In the genomic region with DNA sequence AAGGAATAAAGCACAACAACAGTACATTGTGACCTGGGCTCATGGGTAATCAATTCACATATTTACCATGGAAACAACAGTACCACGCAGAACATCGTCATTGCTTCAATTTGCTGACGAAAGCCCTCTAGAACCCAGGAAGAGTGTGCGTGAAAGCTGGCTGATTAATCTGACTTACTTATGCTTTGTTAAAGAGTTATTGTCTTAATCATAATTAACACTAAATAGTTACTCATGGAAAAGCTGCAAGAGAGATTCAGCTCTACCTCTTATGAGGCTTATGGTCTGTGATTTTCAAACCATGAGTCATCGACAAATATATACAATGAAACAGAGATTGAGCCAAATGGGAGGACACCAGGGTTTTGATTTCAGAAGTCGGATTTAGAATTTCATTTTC, we compare ENCODE assay signal across 21 cellular contexts.
DNase-seq lines count a peak whose midpoint lies in the region; ATAC-seq and TF ChIP-seq lines count a peak whose summit lies in the region.
"Had no signal": no experiment of that assay in that cellular context is flagged by ENCODE, and none has a peak within 500 bp of the region (broad histone marks: within the 10 kb centered on the region; RNA-seq: fewer than 3 reads in every experiment).

No MANE protein-coding gene starts in this region.

- no peak overlapping the region for H2AFZ ChIP-seq in mesenchymal stem cell (ENCODE audit: low read depth, low read length)

- no peak overlapping the region for H2AK5ac ChIP-seq in mesenchymal stem cell (ENCODE audit: low read length, severe bottlenecking)

- no peak overlapping the region for H2BK5ac ChIP-seq in mesenchymal stem cell (ENCODE audit: low read depth, low read length, poor library complexity, severe bottlenecking)

- no peak overlapping the region for H3K4me3 ChIP-seq in mesenchymal stem cell (ENCODE audit: insufficient read depth in 1 of 2, low read depth in 1 of 2, low read length in 2 of 2)
- no peak overlapping the region for H3K4me3 ChIP-seq in heart right ventricle
- H3K4me3 ChIP-seq: tibial artery had no signal

- no peak overlapping the region for H3K4me2 ChIP-seq in mesenchymal stem cell (ENCODE audit: low read length, poor library complexity, severe bottlenecking)

- no peak overlapping the region for H3K14ac ChIP-seq in mesenchymal stem cell (ENCODE audit: low read length in 2 of 2)

- H3K4me1 ChIP-seq in mesenchymal stem cell (ENCODE audit: control insufficient read depth, insufficient read depth, low read depth, low read length) (peaks cover 3% of the 10 kb centered on the region), heart right ventricle (peaks cover 0 to 5% (median 0%) of the 10 kb centered on the region in 9 donors)
- H3K4me1 ChIP-seq: Caco-2, tibial artery had no signal

- no peak overlapping the region for H3K23ac ChIP-seq in mesenchymal stem cell (ENCODE audit: low read length in 2 of 2)

- no peak overlapping the region for H3K27ac ChIP-seq in mesenchymal stem cell (ENCODE audit: low read length, poor library complexity, severe bottlenecking)
- no peak overlapping the region for H3K27ac ChIP-seq in heart right ventricle
- H3K27ac ChIP-seq: tibial artery had no signal

- DNase-seq in H4 (ENCODE audit: low spot score) = peak; percentile 36
- peak; percentile 74 for DNase-seq in NCI-H1105 (lab: John Stamatoyannopoulos, UW)
- peak; percentile 31 for DNase-seq in SW480 (ENCODE audit: low spot score)
- peak; percentile 85 for DNase-seq in mesenchymal stem cell
- DNase-seq in HEK293T (ENCODE audit: extremely low spot score) = no peak
- no peak for DNase-seq in heart right ventricle
- DNase-seq: activated CD4-positive, alpha-beta T cell treated with anti-CD3 and anti-CD28 coated beads for 48 hours; activated CD8-positive, alpha-beta memory T cell treated with anti-CD3 and anti-CD28 coated beads, Interleukin-2, amount 50 U/mL, for 4 hours; activated effector memory CD4-positive, alpha-beta T cell treated with Interleukin-2 at 50 U/mL for 16 hours; activated naive CD8-positive, alpha-beta T cell treated with anti-CD3 and anti-CD28 coated beads, Interleukin-2, amount 50 U/mL, for 24 hours; Caco-2; central memory CD4-positive, alpha-beta T cell; effector CD4-positive, alpha-beta T cell; KG1; NCI-H345; Right ventricle myocardium superior; stimulated activated naive CD4-positive, alpha-beta T cell treated with Interleukin-2 at 50 U/mL for 16 hours; T-helper 1 cell; tibial artery had no signal

- H3K9ac ChIP-seq in mesenchymal stem cell (ENCODE audit: low read length) = no peak overlapping the region

- ATAC-seq in HG03565 (IDR thresholded peaks at IDR 0.05; ENCODE audit: unreplicated experiment) (no peak), heart right ventricle (no peak)
- ATAC-seq: activated naive CD8-positive, alpha-beta T cell treated with anti-CD3 and anti-CD28 coated beads, Interleukin-2, amount 50 U/mL, for 24 hours; left lobe of liver had no signal

- TF ChIP-seq CTCF in heart right ventricle (IDR thresholded peaks at IDR 0.05) = no peak

- CTCF ChIA-PET in HEK293T (lab: Yijun Ruan, JAX) = no interaction called here

- H3K36me3 ChIP-seq in mesenchymal stem cell (ENCODE audit: control insufficient read depth in 1 of 2, insufficient read depth in 2 of 2, low read depth in 1 of 2, low read length in 2 of 2) (no peaks in the 10 kb centered on the region), heart right ventricle (no peaks in the 10 kb centered on the region)
- H3K36me3 ChIP-seq: tibial artery had no signal

- no peak overlapping the region for H3K4ac ChIP-seq in mesenchymal stem cell (ENCODE audit: low read depth in 1 of 2, low read length in 2 of 2)

- no peak overlapping the region for H2BK15ac ChIP-seq in mesenchymal stem cell (ENCODE audit: low read depth, poor library complexity, severe bottlenecking)

- H3K79me1 ChIP-seq in mesenchymal stem cell (replicated peaks; ENCODE audit: low read length, poor library complexity, severe bottlenecking) = no peaks in the 10 kb centered on the region

- no peak overlapping the region for H3K18ac ChIP-seq in mesenchymal stem cell (ENCODE audit: low read depth in 1 of 2, low read length in 2 of 2)

- H3K27me3 ChIP-seq in mesenchymal stem cell (ENCODE audit: control insufficient read depth in 1 of 2, insufficient read depth in 1 of 2, low read length in 2 of 2) (no peaks in the 10 kb centered on the region), heart right ventricle (no peaks in the 10 kb centered on the region)
- H3K27me3 ChIP-seq: tibial artery had no signal

- no peak overlapping the region for H2BK120ac ChIP-seq in mesenchymal stem cell (ENCODE audit: low read depth, low read length)

- H4K8ac ChIP-seq in mesenchymal stem cell (ENCODE audit: low read length) = no peak overlapping the region

- POLR2A ChIA-PET in HEK293T (lab: Yijun Ruan, JAX) = no interaction called here

- no peak overlapping the region for H2BK12ac ChIP-seq in mesenchymal stem cell (ENCODE audit: low read length in 2 of 2)

- intact Hi-C loops in heart right ventricle (cut with DNase I) = no loop called here

- H3K9me3 ChIP-seq in mesenchymal stem cell (ENCODE audit: control insufficient read depth, low read length) = no peaks in the 10 kb centered on the region
- H3K9me3 ChIP-seq in heart right ventricle = no peaks in the 10 kb centered on the region
- H3K9me3 ChIP-seq: Caco-2, tibial artery had no signal

- no CpG with 5 or more reads among the region's 6 CpGs for WGBS in mesenchymal stem cell
- 94 to 96% methylated on average over 6 of the region's 6 CpGs for WGBS in heart right ventricle, 2 donors

- H4K91ac ChIP-seq in mesenchymal stem cell (ENCODE audit: low read length) = no peak overlapping the region

TF ChIP-seq in HEK293T, 16 proteins besides CTCF, POLR2A, EP300 and RAD21:
- no peak for TF ChIP-seq BHLHE40 (IDR thresholded peaks at IDR 0.05; ENCODE audit: borderline replicate concordance)
- no peak for TF ChIP-seq ZNF384 (IDR thresholded peaks at IDR 0.05)
- TF ChIP-seq LEF1 (IDR thresholded peaks at IDR 0.05; ENCODE audit: borderline replicate concordance) = no peak
- no peak for TF ChIP-seq HDGF (IDR thresholded peaks at IDR 0.05; ENCODE audit: borderline replicate concordance)
- TF ChIP-seq, protein P1, sequence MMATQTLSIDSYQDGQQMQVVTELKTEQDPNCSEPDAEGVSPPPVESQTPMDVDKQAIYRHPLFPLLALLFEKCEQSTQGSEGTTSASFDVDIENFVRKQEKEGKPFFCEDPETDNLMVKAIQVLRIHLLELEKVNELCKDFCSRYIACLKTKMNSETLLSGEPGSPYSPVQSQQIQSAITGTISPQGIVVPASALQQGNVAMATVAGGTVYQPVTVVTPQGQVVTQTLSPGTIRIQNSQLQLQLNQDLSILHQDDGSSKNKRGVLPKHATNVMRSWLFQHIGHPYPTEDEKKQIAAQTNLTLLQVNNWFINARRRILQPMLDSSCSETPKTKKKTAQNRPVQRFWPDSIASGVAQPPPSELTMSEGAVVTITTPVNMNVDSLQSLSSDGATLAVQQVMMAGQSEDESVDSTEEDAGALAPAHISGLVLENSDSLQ (IDR thresholded peaks at IDR 0.05) = no peak
- no peak for TF ChIP-seq ELF4 (IDR thresholded peaks at IDR 0.05)
- no peak for TF ChIP-seq FOXA1 (IDR thresholded peaks at IDR 0.05)
- no peak for TF ChIP-seq FOXM1 (IDR thresholded peaks at IDR 0.05; ENCODE audit: borderline replicate concordance)
- TF ChIP-seq TARDBP (IDR thresholded peaks at IDR 0.05) = no peak
- no peak for TF ChIP-seq NFRKB (IDR thresholded peaks at IDR 0.05)
- no peak for TF ChIP-seq CTBP1 (IDR thresholded peaks at IDR 0.05; ENCODE audit: borderline replicate concordance)
- TF ChIP-seq SP1 (IDR thresholded peaks at IDR 0.05) = no peak
- no peak for TF ChIP-seq ARNT (IDR thresholded peaks at IDR 0.05)
- TF ChIP-seq FOXK2 (IDR thresholded peaks at IDR 0.05) = no peak
- TF ChIP-seq L3MBTL2 (conservative IDR thresholded peaks at IDR 0.05) = no peak
- TF ChIP-seq SUZ12 (IDR thresholded peaks at IDR 0.05) = no peak

Comparison
In these comparisons a context has a peak if more than half of its experiments do, and no peak if none do; other contexts are left out.
1. DNase-seq: peak in H4 (single experiment), NCI-H1105 (single experiment), SW480 (single experiment) and mesenchymal stem cell (single experiment); none in HEK293T (single experiment) and heart right ventricle (0 of 2).